ENCODE assay signal across 20 cellular contexts in the genomic region with DNA sequence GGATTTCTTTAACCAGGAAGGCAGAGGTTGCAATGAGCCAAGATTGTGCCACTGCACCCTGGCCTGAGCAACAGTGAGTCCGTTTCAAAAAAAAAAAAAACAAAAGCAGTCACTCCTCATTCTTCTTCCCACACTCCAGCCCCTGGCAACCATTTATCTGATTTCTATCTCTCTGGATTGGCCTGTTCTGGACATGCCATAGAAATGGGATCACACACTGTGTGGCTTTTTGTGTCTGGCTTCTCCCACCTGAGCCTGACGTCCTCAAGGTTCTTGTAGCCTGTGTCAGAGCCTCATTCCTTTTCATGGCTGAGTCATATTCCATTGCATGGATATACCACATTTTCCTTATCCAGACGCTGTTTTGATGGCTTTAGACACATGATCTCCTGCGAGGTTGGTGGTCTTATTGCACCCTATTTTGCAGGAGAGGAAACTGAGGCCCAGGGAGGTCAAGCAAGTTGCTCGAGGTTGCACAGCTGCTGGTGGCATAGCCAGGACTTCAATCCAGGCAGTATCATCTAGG. TPM values are rescaled to one million over a fixed set of nuclear protein-coding genes. Genes with fewer than 3 reads are reported as not detected.
DNase-seq lines count a peak whose midpoint lies in the region; ATAC-seq, FAIRE-seq and TF ChIP-seq lines count a peak whose summit lies in the region.
"Had no signal": no experiment of that assay in that cellular context is flagged by ENCODE, and none has a peak within 500 bp of the region (broad histone marks: within the 10 kb centered on the region; RNA-seq: fewer than 3 reads in every experiment).

No MANE protein-coding gene starts in this region.

- in situ Hi-C loops in K562 (cut with MboI): no loop called here

- H2AK5ac ChIP-seq in trophoblast cell (ENCODE audit: low read length): no peak overlapping the region

- CTCF ChIA-PET in K562 (lab: Yijun Ruan, JAX; ENCODE audit: low intra/inter-chr PET ratio): no interaction called here

- no peak overlapping the region for H3K23ac ChIP-seq in trophoblast cell (ENCODE audit: low read length)

- H3K36me3 Mint-ChIP-seq in HFFc6 (ENCODE audit: low read depth): no peaks in the 10 kb centered on the region
- H3K36me3 Mint-ChIP-seq: CD4-positive, CD25-positive, alpha-beta regulatory T cell; CD8-positive, alpha-beta T cell had no signal

- H3F3A ChIP-seq in DOHH2 (ENCODE audit: control insufficient read depth, insufficient read depth): no peaks in the 10 kb centered on the region; the same call in 1 of the 2 replicates

- H2BK120ac ChIP-seq in trophoblast cell (ENCODE audit: insufficient read depth, low read length, poor library complexity): no peak overlapping the region

- H3K4me1 Mint-ChIP-seq in HFFc6 (ENCODE audit: low read depth): no peaks in the 10 kb centered on the region; the same call in 1 of the 2 replicates

- no TSS peak for BruUV-seq in K562 (replicated peaks; lab: Mats Ljungman, UMichigan)

- peaks cover 21% of the 10 kb centered on the region for H3K27me3 Mint-ChIP-seq in HFFc6 (ENCODE audit: insufficient read depth)

- H3K36me3 ChIP-seq in DOHH2 (ENCODE audit: control insufficient read depth, low read length): peaks cover 17% of the 10 kb centered on the region
- H3K36me3 ChIP-seq in K562 (ENCODE audit: control insufficient read depth, insufficient read depth, low read length): no peaks in the 10 kb centered on the region
- no peaks in the 10 kb centered on the region for H3K36me3 ChIP-seq in trophoblast cell (ENCODE audit: control insufficient read depth in 1 of 2, insufficient read depth in 2 of 2, low read length in 2 of 2)
- no peaks in the 10 kb centered on the region for H3K36me3 ChIP-seq in SJCRH30
- H3K36me3 ChIP-seq: HAP-1 had no signal

- H3K27ac ChIP-seq in DOHH2 (ENCODE audit: low read depth, low read length): peak overlapping the region; percentile 68
- H3K27ac ChIP-seq in K562 (ENCODE audit: extremely low read depth, low read depth, low read length): no peak overlapping the region
- no peak overlapping the region for H3K27ac ChIP-seq in trophoblast cell (ENCODE audit: low read depth, low read length)
- no peak overlapping the region for H3K27ac ChIP-seq in SJCRH30
- H3K27ac ChIP-seq: C4-2B had no signal

- FAIRE-seq in K562 (lab: Jason Lieb, UNC): no peak
- FAIRE-seq: GM12891, GM18507, H54 had no signal

- H3K9me3 ChIP-seq in DOHH2 (ENCODE audit: control insufficient read depth, insufficient read depth, low read length): no peaks in the 10 kb centered on the region
- peaks cover under 1% of the 10 kb centered on the region; the same call in 1 of the 2 replicates for H3K9me3 ChIP-seq in K562 (replicated peaks; ENCODE audit: control insufficient read depth, insufficient read depth, low read depth, low read length)
- H3K9me3 ChIP-seq in trophoblast cell (ENCODE audit: insufficient read depth, low read depth, low read length): no peaks in the 10 kb centered on the region
- H3K9me3 ChIP-seq in SJCRH30 (replicated peaks): no peaks in the 10 kb centered on the region
- H3K9me3 ChIP-seq: Caco-2, HAP-1 had no signal

- no peak for TF ChIP-seq RAD21 in K562 (CRISPR knock-in tag; conservative IDR thresholded peaks at IDR 0.05 in 1 of 2, IDR thresholded peaks at IDR 0.05 in 1 of 2)

- H3K27me3 ChIP-seq in DOHH2 (ENCODE audit: control insufficient read depth, low read length) (no peaks in the 10 kb centered on the region), K562 (ENCODE audit: control insufficient read depth in 2 of 2, insufficient read depth in 2 of 2, low read length in 2 of 2) (peaks cover 8 to 45% of the 10 kb centered on the region in 2 experiments; a peak in 4 of 5 replicates), trophoblast cell (ENCODE audit: insufficient read depth, low read length) (no peaks in the 10 kb centered on the region), SJCRH30 (no peaks in the 10 kb centered on the region)

- no peak overlapping the region for H3K27ac Mint-ChIP-seq in HFFc6
- H3K27ac Mint-ChIP-seq: CD4-positive, CD25-positive, alpha-beta regulatory T cell; CD8-positive, alpha-beta T cell had no signal

- no peak for TF ChIP-seq POLR2A in K562 (conservative IDR thresholded peaks at IDR 0.05)

- peak overlapping the region; percentile 52 for H3K4me3 ChIP-seq in DOHH2 (ENCODE audit: low read length)
- no peak overlapping the region for H3K4me3 ChIP-seq in K562
- H3K4me3 ChIP-seq in trophoblast cell (ENCODE audit: low read depth, low read length): no peak overlapping the region
- H3K4me3 ChIP-seq in SJCRH30: no peak overlapping the region
- H3K4me3 ChIP-seq: HAP-1 had no signal

- H4K20me1 ChIP-seq in DOHH2 (ENCODE audit: control insufficient read depth, insufficient read depth, low read depth, low read length) (no peaks in the 10 kb centered on the region), K562 (replicated peaks; ENCODE audit: control insufficient read depth, insufficient read depth, low read length) (0 out of 2 replicates have a peak, but pooled peaks cover 4% of the 10 kb centered on the region)

- DNase-seq in HFFc6: peak; percentile 4
- no peak for DNase-seq in K562 (ENCODE audit: extremely low read depth in 1 of 4, low spot score in 3 of 4)
- DNase-seq in trophoblast cell: peak; percentile 96 to 99
- no peak for DNase-seq in SJCRH30
- DNase-seq: Caco-2; CD4-positive, CD25-positive, alpha-beta regulatory T cell; CD8-positive, alpha-beta T cell; DMS153; DMS79; GF-D8; GOT3 had no signal

- H4K8ac ChIP-seq in trophoblast cell (ENCODE audit: low read depth, low read length): no peak overlapping the region

- H3K79me1 ChIP-seq in trophoblast cell (ENCODE audit: low read length): no peaks in the 10 kb centered on the region

- no peak overlapping the region for H3K18ac ChIP-seq in trophoblast cell (ENCODE audit: low read length)

- no peak overlapping the region for H3K14ac ChIP-seq in trophoblast cell (ENCODE audit: low read length)

- no peak overlapping the region for H3K4ac ChIP-seq in trophoblast cell (ENCODE audit: low read depth, low read length)

- H2AFZ ChIP-seq in K562 (ENCODE audit: low read depth, low read length): no peak overlapping the region
- no peak overlapping the region for H2AFZ ChIP-seq in trophoblast cell (ENCODE audit: insufficient read depth, low read length, poor library complexity)

- H2BK5ac ChIP-seq in trophoblast cell (ENCODE audit: low read depth, low read length, poor library complexity): no peak overlapping the region

- H3K79me2 ChIP-seq in DOHH2 (ENCODE audit: control insufficient read depth, low read length) (peaks cover 63% of the 10 kb centered on the region), K562 (ENCODE audit: control insufficient read depth, insufficient read depth, low read length) (no peaks in the 10 kb centered on the region), trophoblast cell (ENCODE audit: control insufficient read depth, insufficient read depth, low read length, poor library complexity) (no peaks in the 10 kb centered on the region)

- no peaks in the 10 kb centered on the region for H3K9me2 ChIP-seq in DOHH2 (replicated peaks; ENCODE audit: control insufficient read depth, low read length)

- ATAC-seq in K562: no peak
- no peak for ATAC-seq in HG03139 (IDR thresholded peaks at IDR 0.05; ENCODE audit: unreplicated experiment)
- ATAC-seq in HG03175 (IDR thresholded peaks at IDR 0.05; ENCODE audit: unreplicated experiment): no peak
- ATAC-seq: CD8-positive, alpha-beta T cell had no signal

- TF ChIP-seq CTCF in DOHH2 (IDR thresholded peaks at IDR 0.05; ENCODE audit: low read depth, low read length, poor library complexity, severe bottlenecking) (no peak), HFFc6 (IDR thresholded peaks at IDR 0.05) (no peak), K562 (IDR thresholded peaks at IDR 0.05 in 2 of 3, conservative IDR thresholded peaks at IDR 0.05 in 1 of 3; ENCODE audit: insufficient read depth in 2 of 3, low read depth in 1 of 3, low read length in 3 of 3) (no peak)

- WGBS in K562 (ENCODE audit: insufficient coverage, low coverage, missing lambda C conversion rate): 0% methylated on average over 5 of the region's 5 CpGs
- WGBS in trophoblast cell (ENCODE audit: extremely low coverage, insufficient coverage, insufficient read length): no CpG with 5 or more reads among the region's 5 CpGs

- H3K9me3 Mint-ChIP-seq in HFFc6: peaks cover 4% of the 10 kb centered on the region; the same call in 1 of the 2 replicates

- H3K9ac ChIP-seq in K562 (ENCODE audit: insufficient read depth in 1 of 2, low read depth in 2 of 2, low read length in 2 of 2): no peak overlapping the region
- H3K9ac ChIP-seq in trophoblast cell (ENCODE audit: low read length): no peak overlapping the region

- intact Hi-C loops in K562 (cut with micrococcal nuclease): no loop called here

- no peaks in the 10 kb centered on the region for H3K9me1 ChIP-seq in K562 (ENCODE audit: control insufficient read depth, insufficient read depth, low read length)

- TF ChIP-seq EP300 in K562 (IDR thresholded peaks at IDR 0.05; ENCODE audit: low read length): no peak

- H3K4me2 ChIP-seq in DOHH2 (ENCODE audit: low read length) (peak overlapping the region; percentile 65), K562 (ENCODE audit: insufficient read depth, low read length) (no peak overlapping the region), trophoblast cell (ENCODE audit: low read length) (no peak overlapping the region)

- POLR2A ChIA-PET in K562 (lab: Yijun Ruan, JAX): interaction anchor here (0.6 kb wide), 1 partner anchor 22 kb away, joined by 4 read pairs; no protein-coding TSS in a partner anchor

- H4K12ac ChIP-seq in trophoblast cell (ENCODE audit: low read depth, low read length): no peak overlapping the region

- no peak overlapping the region for H3K4me3 Mint-ChIP-seq in HFFc6
- H3K4me3 Mint-ChIP-seq: CD4-positive, CD25-positive, alpha-beta regulatory T cell; CD8-positive, alpha-beta T cell had no signal

- H2BK12ac ChIP-seq in trophoblast cell (ENCODE audit: low read length): no peak overlapping the region

- H3K4me1 ChIP-seq in DOHH2 (ENCODE audit: control insufficient read depth, low read length): peaks cover 79% of the 10 kb centered on the region
- no peaks in the 10 kb centered on the region for H3K4me1 ChIP-seq in K562 (replicated peaks in 1 of 2; ENCODE audit: control insufficient read depth in 2 of 2, insufficient read depth in 2 of 2, low read length in 2 of 2)
- no peaks in the 10 kb centered on the region for H3K4me1 ChIP-seq in trophoblast cell (ENCODE audit: control insufficient read depth in 1 of 2, insufficient read depth in 2 of 2, low read length in 2 of 2)
- no peaks in the 10 kb centered on the region for H3K4me1 ChIP-seq in SJCRH30
- H3K4me1 ChIP-seq: Caco-2, HAP-1 had no signal

- no peak overlapping the region for H4K91ac ChIP-seq in trophoblast cell (ENCODE audit: low read depth, low read length)

RNA-seq across cellular contexts. Expression of a gene that starts 15.8 kb away (rescaled TPM):
- total RNA-seq in HFFc6 (2021; fragmentation: NEBNext Ultra II Directional; extraction: Animal tissue kit (Norgen Biotek cat#: 25700)): 10 to 100 TPM in 1 of 6 experiments, 1 to 10 TPM in 5; 8.4 to 10.2 (median 9.0) TPM
- 7.0 and 21.1 TPM in 2 replicates for total RNA-seq in K562 (2011; cell fraction: chromatin; rRNA removed; ENCODE audit: low replicate concordance)
- 19.5 and 24.3 TPM in 2 replicates for total RNA-seq in K562 (2011; cell fraction: nucleolus; rRNA removed)
- 12.9 and 14.3 TPM in 2 replicates for total RNA-seq in K562 (2011; cell fraction: nucleoplasm; rRNA removed)
- total RNA-seq in K562 (2014; rRNA removed) (17.1 and 22.2 TPM in 2 replicates), K562 (2014; rRNA removed; fragmentation: Illumina TruSeq; extraction: Trizol) (5.9 and 6.8 TPM in 2 replicates), K562 (2015; rRNA removed; fragmentation: Illumina TruSeq; extraction: Trizol) (10.4 and 10.9 TPM in 2 replicates), K562 (2021) (18.8 and 19.0 TPM in 2 replicates)
- polyA plus RNA-seq in K562 (2011; rRNA removed) (3.9 and 5.1 TPM in 2 replicates), K562 (2014; fragmentation: Illumina TruSeq; extraction: Trizol) (6.3 and 8.2 TPM in 2 replicates), K562 (2014; fragmentation: Nextera tagmentation; extraction: Ambion mirVana) (under 1 TPM; 0.08 to 0.11 TPM), K562 (2014; rRNA removed) (10.2 and 10.7 TPM in 2 replicates)
- polyA plus RNA-seq in K562 (2011; cell fraction: cytosol; rRNA removed): 4.3 and 9.5 TPM in 2 replicates
- 4.8 and 7.1 TPM in 2 replicates for polyA plus RNA-seq in K562 (2011; cell fraction: nucleus; rRNA removed)
- polyA plus RNA-seq in K562 (2012): 0.79 and 0.89 TPM in 2 replicates
- 7.0 and 7.7 TPM in 2 replicates for polyA minus RNA-seq in K562 (2011; rRNA and poly(A)+ RNA removed)
- polyA minus RNA-seq in K562 (2011; cell fraction: cytosol; rRNA and poly(A)+ RNA removed): 10.6 and 11.6 TPM in 2 replicates
- 8.9 and 11.9 TPM in 2 replicates for polyA minus RNA-seq in K562 (2011; cell fraction: nucleus; rRNA and poly(A)+ RNA removed)
- 6.2 TPM in 2 replicates for polyA plus RNA-seq in trophoblast cell (2013)
- total RNA-seq in SJCRH30 (2014; rRNA removed; shearing (Covaris generic)): 20.0 and 20.1 TPM in 2 replicates

RNA-seq across cellular contexts. Expression of a gene that starts 52.0 kb away (rescaled TPM):
- 10 to 100 TPM; 68.4 to 82.2 (median 80.1) TPM for total RNA-seq in HFFc6 (2021; fragmentation: NEBNext Ultra II Directional; extraction: Animal tissue kit (Norgen Biotek cat#: 25700))
- 45.6 and 105 TPM in 2 replicates for total RNA-seq in K562 (2011; cell fraction: chromatin; rRNA removed; ENCODE audit: low replicate concordance)
- 61.4 and 62.6 TPM in 2 replicates for total RNA-seq in K562 (2011; cell fraction: nucleolus; rRNA removed)
- total RNA-seq in K562 (2011; cell fraction: nucleoplasm; rRNA removed): 50.8 and 52.2 TPM in 2 replicates
- total RNA-seq in K562 (2014; rRNA removed) (43.0 and 64.9 TPM in 2 replicates), K562 (2014; rRNA removed; fragmentation: Illumina TruSeq; extraction: Trizol) (12.7 and 16.0 TPM in 2 replicates), K562 (2015; rRNA removed; fragmentation: Illumina TruSeq; extraction: Trizol) (23.6 and 24.5 TPM in 2 replicates), K562 (2021) (60.0 and 66.7 TPM in 2 replicates)
- polyA plus RNA-seq in K562 (2011; rRNA removed) (5.4 and 7.1 TPM in 2 replicates), K562 (2014; fragmentation: Illumina TruSeq; extraction: Trizol) (33.5 and 50.1 TPM in 2 replicates), K562 (2014; fragmentation: Nextera tagmentation; extraction: Ambion mirVana) (1 to 10 TPM in 1 of 2 experiments, under 1 TPM in 1; 0.90 to 1.1 TPM), K562 (2014; rRNA removed) (27.8 and 30.6 TPM in 2 replicates)
- 6.1 and 12.8 TPM in 2 replicates for polyA plus RNA-seq in K562 (2011; cell fraction: cytosol; rRNA removed)
- polyA plus RNA-seq in K562 (2011; cell fraction: nucleus; rRNA removed): 9.6 and 23.4 TPM in 2 replicates
- 26.0 and 32.1 TPM in 2 replicates for polyA plus RNA-seq in K562 (2012)
- 4.6 and 8.5 TPM in 2 replicates for polyA minus RNA-seq in K562 (2011; rRNA and poly(A)+ RNA removed)
- 17.6 and 18.5 TPM in 2 replicates for polyA minus RNA-seq in K562 (2011; cell fraction: cytosol; rRNA and poly(A)+ RNA removed)
- 17.1 and 24.1 TPM in 2 replicates for polyA minus RNA-seq in K562 (2011; cell fraction: nucleus; rRNA and poly(A)+ RNA removed)
- 29.5 and 30.5 TPM in 2 replicates for polyA plus RNA-seq in trophoblast cell (2013)
- total RNA-seq in SJCRH30 (2014; rRNA removed; shearing (Covaris generic)): 53.4 and 62.8 TPM in 2 replicates

RNA-seq across cellular contexts. Expression of a gene that starts 55.8 kb away (rescaled TPM):
- total RNA-seq in HFFc6 (2021; fragmentation: NEBNext Ultra II Directional; extraction: Animal tissue kit (Norgen Biotek cat#: 25700)): 10 to 100 TPM; 16.4 to 21.6 (median 18.4) TPM
- total RNA-seq in K562 (2011; cell fraction: chromatin; rRNA removed; ENCODE audit: low replicate concordance): 3.7 and 10.7 TPM in 2 replicates
- 4.2 and 4.7 TPM in 2 replicates for total RNA-seq in K562 (2011; cell fraction: nucleolus; rRNA removed)
- 2.7 and 3.1 TPM in 2 replicates for total RNA-seq in K562 (2011; cell fraction: nucleoplasm; rRNA removed)
- total RNA-seq in K562 (2014; rRNA removed) (1.5 and 2.7 TPM in 2 replicates), K562 (2014; rRNA removed; fragmentation: Illumina TruSeq; extraction: Trizol) (0.77 and 0.98 TPM in 2 replicates), K562 (2015; rRNA removed; fragmentation: Illumina TruSeq; extraction: Trizol) (2.1 and 2.8 TPM in 2 replicates), K562 (2021) (11.5 and 11.6 TPM in 2 replicates)
- polyA plus RNA-seq in K562 (2011; rRNA removed) (0.47 and 1.2 TPM in 2 replicates), K562 (2014; fragmentation: Illumina TruSeq; extraction: Trizol) (3.1 and 7.1 TPM in 2 replicates), K562 (2014; fragmentation: Nextera tagmentation; extraction: Ambion mirVana) (under 1 TPM; 0.07 to 0.11 TPM), K562 (2014; rRNA removed) (4.7 and 5.7 TPM in 2 replicates)
- 1.2 and 1.9 TPM in 2 replicates for polyA plus RNA-seq in K562 (2011; cell fraction: cytosol; rRNA removed)
- 1.5 and 3.1 TPM in 2 replicates for polyA plus RNA-seq in K562 (2011; cell fraction: nucleus; rRNA removed)
- polyA plus RNA-seq in K562 (2012): 6.6 and 8.4 TPM in 2 replicates
- polyA minus RNA-seq in K562 (2011; rRNA and poly(A)+ RNA removed): 0.45 and 0.60 TPM in 2 replicates
- polyA minus RNA-seq in K562 (2011; cell fraction: cytosol; rRNA and poly(A)+ RNA removed): 4.6 and 6.3 TPM in 2 replicates
- 1.2 and 1.5 TPM in 2 replicates for polyA minus RNA-seq in K562 (2011; cell fraction: nucleus; rRNA and poly(A)+ RNA removed)
- 7.5 and 7.6 TPM in 2 replicates for polyA plus RNA-seq in trophoblast cell (2013)
- 1.4 TPM in 2 replicates for total RNA-seq in SJCRH30 (2014; rRNA removed; shearing (Covaris generic))
- total RNA-seq: G401 had no signal

Comparison
In these comparisons a context has a peak if more than half of its experiments do, and no peak if none do; other contexts are left out.
1. DNase-seq: peak in HFFc6 (single experiment) and trophoblast cell (2 of 2); none in K562 (0 of 4) and SJCRH30 (0 of 2).